ENCODE assay signal across 9 cellular contexts in the genomic region with DNA sequence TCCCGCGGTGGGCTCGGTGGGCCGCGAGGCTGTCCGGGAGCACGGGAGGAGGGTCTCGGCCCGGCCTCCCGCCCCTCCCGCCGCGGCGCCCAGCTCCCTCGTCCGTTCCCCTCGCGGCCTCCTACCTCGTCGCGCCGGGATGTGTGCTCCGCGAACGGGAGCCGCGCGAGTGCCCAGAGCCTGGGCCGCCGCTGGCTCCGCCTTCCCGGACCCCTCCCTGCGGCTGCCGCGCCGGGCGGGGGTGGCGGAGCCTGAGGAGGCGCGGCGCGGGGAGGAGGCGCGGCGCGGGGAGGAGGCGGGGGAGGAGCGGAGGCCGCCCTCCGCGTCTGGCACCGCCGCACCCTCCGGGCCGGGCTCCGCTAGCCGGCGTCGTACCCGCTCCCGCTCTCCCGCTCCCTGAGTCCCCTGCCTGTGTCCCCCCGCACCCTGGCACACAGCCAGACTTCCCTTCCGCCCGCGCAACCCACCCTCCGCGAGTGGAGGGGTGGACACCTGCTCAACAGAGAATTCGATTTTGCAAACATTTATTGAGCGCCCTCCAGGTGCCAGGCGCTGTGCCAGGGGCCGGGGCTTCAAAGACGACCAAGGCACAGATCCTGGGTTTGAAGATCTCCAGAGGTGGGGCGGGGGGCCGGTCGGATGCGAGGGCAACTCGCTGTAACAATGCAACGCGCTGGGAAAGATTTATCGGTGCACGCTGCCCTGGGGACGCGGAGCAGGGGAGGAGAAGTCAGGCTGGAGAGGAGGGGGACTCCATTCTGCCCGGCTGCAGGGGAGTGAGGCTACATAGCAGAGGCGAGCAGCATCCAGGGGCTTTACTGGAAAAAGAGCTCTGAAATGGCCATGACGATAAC. TPM values are rescaled to one million over a fixed set of nuclear protein-coding genes. Genes with fewer than 3 reads are reported as not detected.
A peak's percentile ranks its signal among the peaks of the same experiment; 100 is the strongest.
DNase-seq lines count a peak whose midpoint lies in the region; ATAC-seq, FAIRE-seq and TF ChIP-seq lines count a peak whose summit lies in the region.
"Had no signal": no experiment of that assay in that cellular context is flagged by ENCODE, and none has a peak within 500 bp of the region (broad histone marks: within the 10 kb centered on the region; RNA-seq: fewer than 3 reads in every experiment).

A gene with protein sequence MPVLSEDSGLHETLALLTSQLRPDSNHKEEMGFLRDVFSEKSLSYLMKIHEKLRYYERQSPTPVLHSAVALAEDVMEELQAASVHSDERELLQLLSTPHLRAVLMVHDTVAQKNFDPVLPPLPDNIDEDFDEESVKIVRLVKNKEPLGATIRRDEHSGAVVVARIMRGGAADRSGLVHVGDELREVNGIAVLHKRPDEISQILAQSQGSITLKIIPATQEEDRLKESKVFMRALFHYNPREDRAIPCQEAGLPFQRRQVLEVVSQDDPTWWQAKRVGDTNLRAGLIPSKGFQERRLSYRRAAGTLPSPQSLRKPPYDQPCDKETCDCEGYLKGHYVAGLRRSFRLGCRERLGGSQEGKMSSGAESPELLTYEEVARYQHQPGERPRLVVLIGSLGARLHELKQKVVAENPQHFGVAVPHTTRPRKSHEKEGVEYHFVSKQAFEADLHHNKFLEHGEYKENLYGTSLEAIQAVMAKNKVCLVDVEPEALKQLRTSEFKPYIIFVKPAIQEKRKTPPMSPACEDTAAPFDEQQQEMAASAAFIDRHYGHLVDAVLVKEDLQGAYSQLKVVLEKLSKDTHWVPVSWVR (minus strand): TSS at position 171 of the 854 bp plus-strand sequence. CDS start 1,240 bp downstream, outside the sequence.

- H2BK12ac ChIP-seq in mesenchymal stem cell (ENCODE audit: low read length in 2 of 2): peak within 1 kb of the TSS in 1 of 2 experiments; percentile 73

- H4K91ac ChIP-seq in mesenchymal stem cell (ENCODE audit: low read length): peak within 1 kb of the TSS; percentile 74

- H2BK5ac ChIP-seq in mesenchymal stem cell (ENCODE audit: low read depth, low read length, poor library complexity, severe bottlenecking): no peak within 1 kb of the TSS

- H3K4me3 ChIP-seq in endothelial cell of umbilical vein (replicated peaks in 1 of 3; ENCODE audit: insufficient read depth in 1 of 3, low read depth in 1 of 3, low read length in 3 of 3) (peak within 1 kb of the TSS; percentile 33 to 85 (median 47)), mesenchymal stem cell (ENCODE audit: insufficient read depth in 1 of 2, low read depth in 1 of 2, low read length in 2 of 2) (peak within 1 kb of the TSS; percentile 67 to 81)

- DNase-seq in NCI-H748 (lab: John Stamatoyannopoulos, UW; ENCODE audit: unreplicated experiment) (peak; percentile 77), NCI-H748 treated with DMSO at 0.1 percent for 48 hours (lab: John Stamatoyannopoulos, UW) (no peak), NCI-H460 (ENCODE audit: extremely low read depth, low read depth) (peak; percentile 76), activated T-cell treated with anti-CD3 and anti-CD28 coated beads for 1 hour (ENCODE audit: low read depth) (peak; percentile 34), endothelial cell of umbilical vein (ENCODE audit: low read depth, low spot score) (peak; percentile 66), mesenchymal stem cell (peak; percentile 70)
- DNase-seq in stimulated activated CD8-positive, alpha-beta memory T cell treated with anti-CD3 and anti-CD28 coated beads, Interleukin-12 subunit alpha, Interleukin-12 subunit beta, amount 100 ng/mL, for 4 hours (ENCODE audit: low read depth): peak; percentile 44

- dilution Hi-C loops in endothelial cell of umbilical vein (cut with MboI; ENCODE audit: extremely low pct_ligation_motif_present, low sequenced_read_pairs): no loop called here

- POLR2A ChIA-PET in endothelial cell of umbilical vein (lab: Charles Lee): no interaction called here

- peak within 1 kb of the TSS; percentile 43 for H2AFZ ChIP-seq in endothelial cell of umbilical vein (ENCODE audit: low read depth, low read length)
- peak within 1 kb of the TSS; percentile 29 for H2AFZ ChIP-seq in mesenchymal stem cell (ENCODE audit: low read depth, low read length)

- BruUV-seq in endothelial cell of umbilical vein (replicated peaks; lab: Mats Ljungman, UMichigan): no TSS peak

- H3K4me2 ChIP-seq in endothelial cell of umbilical vein (ENCODE audit: insufficient read depth, low read length) (peak within 1 kb of the TSS; percentile 69), mesenchymal stem cell (ENCODE audit: low read length, poor library complexity, severe bottlenecking) (peak within 1 kb of the TSS; percentile 96)

- intact Hi-C loops in endothelial cell of umbilical vein (cut with micrococcal nuclease): loop anchor here (2.0 kb wide), 1 partner anchor 54 kb away; a partner anchor contains a TSS

- H3K9me3 ChIP-seq in endothelial cell of umbilical vein (replicated peaks; ENCODE audit: control insufficient read depth, insufficient read depth, low read length) (no peaks in the 10 kb centered on the region), mesenchymal stem cell (ENCODE audit: control insufficient read depth, low read length) (no peaks in the 10 kb centered on the region)

- H3K14ac ChIP-seq in mesenchymal stem cell (ENCODE audit: low read length in 2 of 2): peak within 1 kb of the TSS in 1 of 2 experiments; percentile 61

- H3K36me3 ChIP-seq in endothelial cell of umbilical vein (ENCODE audit: control insufficient read depth in 2 of 2, extremely low read depth in 1 of 2, insufficient read depth in 2 of 2, low read length in 2 of 2) (no peaks in the 10 kb centered on the region), mesenchymal stem cell (ENCODE audit: control insufficient read depth in 1 of 2, insufficient read depth in 2 of 2, low read depth in 1 of 2, low read length in 2 of 2) (peaks cover 29 to 34% of the 10 kb centered on the region in 2 experiments)

- H3K79me2 ChIP-seq in endothelial cell of umbilical vein (ENCODE audit: control insufficient read depth, insufficient read depth, low read length): no peaks in the 10 kb centered on the region

- no peak for FAIRE-seq in endothelial cell of umbilical vein (lab: Jason Lieb, UNC)
- FAIRE-seq: G401.6 had no signal

- H3K27me3 ChIP-seq in endothelial cell of umbilical vein (ENCODE audit: control insufficient read depth in 2 of 2, insufficient read depth in 2 of 2, low read length in 2 of 2) (no peaks in the 10 kb centered on the region), mesenchymal stem cell (ENCODE audit: control insufficient read depth in 1 of 2, insufficient read depth in 1 of 2, low read length in 2 of 2) (no peaks in the 10 kb centered on the region)

- peak within 1 kb of the TSS; percentile 49 for H2BK15ac ChIP-seq in mesenchymal stem cell (ENCODE audit: low read depth, poor library complexity, severe bottlenecking)

- CTCF ChIA-PET in endothelial cell of umbilical vein (lab: Charles Lee): interaction anchor here (5.8 kb wide), 1 partner anchor 13 kb away, joined by 28 read pairs; a partner anchor contains a TSS

- peak within 1 kb of the TSS; percentile 7 for H4K8ac ChIP-seq in mesenchymal stem cell (ENCODE audit: low read length)

- H3K4ac ChIP-seq in mesenchymal stem cell (ENCODE audit: low read depth in 1 of 2, low read length in 2 of 2): peak within 1 kb of the TSS in 1 of 2 experiments; percentile 47

- no peak within 1 kb of the TSS for H2AK5ac ChIP-seq in mesenchymal stem cell (ENCODE audit: low read length, severe bottlenecking)

- peak; percentile 69 for TF ChIP-seq POLR2A in endothelial cell of umbilical vein (IDR thresholded peaks at IDR 0.05; ENCODE audit: low read depth, low read length)

- peaks cover 2% of the 10 kb centered on the region for H3K4me1 ChIP-seq in endothelial cell of umbilical vein (ENCODE audit: control insufficient read depth, extremely low read depth, insufficient read depth, low read length)
- H3K4me1 ChIP-seq in mesenchymal stem cell (ENCODE audit: control insufficient read depth, insufficient read depth, low read depth, low read length): peaks cover 14% of the 10 kb centered on the region

- H3K23ac ChIP-seq in mesenchymal stem cell (ENCODE audit: low read length in 2 of 2): peak within 1 kb of the TSS in 1 of 2 experiments; percentile 23

- H3K79me1 ChIP-seq in mesenchymal stem cell (replicated peaks; ENCODE audit: low read length, poor library complexity, severe bottlenecking): peaks cover 3% of the 10 kb centered on the region

- no peak for TF ChIP-seq CTCF in endothelial cell of umbilical vein (IDR thresholded peaks at IDR 0.05; ENCODE audit: extremely low read depth in 1 of 2, insufficient read depth in 1 of 2, low read depth in 1 of 2, low read length in 2 of 2)

- ATAC-seq in HG02588 (IDR thresholded peaks at IDR 0.05; ENCODE audit: unreplicated experiment): no peak

- 5% methylated on average over 43 of the region's 87 CpGs for WGBS in mesenchymal stem cell

- H2BK120ac ChIP-seq in mesenchymal stem cell (ENCODE audit: low read depth, low read length): peak within 1 kb of the TSS; percentile 11

- no peaks in the 10 kb centered on the region for H3K9me1 ChIP-seq in endothelial cell of umbilical vein (replicated peaks; ENCODE audit: control insufficient read depth, extremely low read depth, insufficient read depth, low read length)

- no peak within 1 kb of the TSS for H3K27ac ChIP-seq in endothelial cell of umbilical vein (ENCODE audit: insufficient read depth, low read depth, low read length)
- H3K27ac ChIP-seq in mesenchymal stem cell (ENCODE audit: low read length, poor library complexity, severe bottlenecking): no peak within 1 kb of the TSS

- H4K20me1 ChIP-seq in endothelial cell of umbilical vein (replicated peaks; ENCODE audit: control insufficient read depth, extremely low read depth, insufficient read depth, low read length): no peaks in the 10 kb centered on the region

- H3K9ac ChIP-seq in endothelial cell of umbilical vein (replicated peaks; ENCODE audit: extremely low read depth, insufficient read depth, low read length) (peak within 1 kb of the TSS; percentile 46), mesenchymal stem cell (ENCODE audit: low read length) (peak within 1 kb of the TSS; percentile 78)

- H3K18ac ChIP-seq in mesenchymal stem cell (ENCODE audit: low read depth in 1 of 2, low read length in 2 of 2): peak within 1 kb of the TSS; percentile 87 to 91

TF ChIP-seq in endothelial cell of umbilical vein, 7 proteins besides CTCF, POLR2A, EP300 and RAD21 (continues in another document):
- no peak for TF ChIP-seq GATA2 (IDR thresholded peaks at IDR 0.05; ENCODE audit: insufficient read depth, insufficient read length, low read depth, low read length)

RNA-seq across cellular contexts. Expression of the gene that starts here (rescaled TPM):
- 9.6 and 13.4 TPM in 2 replicates for total RNA-seq in NCI-H460 (2014; rRNA removed; shearing (Covaris generic))
- polyA plus RNA-seq in NCI-H460 (2014; cell fraction: nucleus; rRNA removed): 72.9 and 82.6 TPM in 2 replicates
- total RNA-seq in endothelial cell of umbilical vein: 10.8 and 11.3 TPM in 2 replicates
- polyA plus RNA-seq in endothelial cell of umbilical vein: 5.4 and 6.1 TPM in 2 replicates
- polyA plus RNA-seq in endothelial cell of umbilical vein (2011; cell fraction: cytosol; rRNA removed): 3.0 and 4.9 TPM in 2 replicates
- polyA plus RNA-seq in endothelial cell of umbilical vein (2011; cell fraction: nucleus; rRNA removed): 54.8 and 65.0 TPM in 2 replicates
- 7.3 and 8.6 TPM in 2 replicates for polyA plus RNA-seq in endothelial cell of umbilical vein (2012)
- polyA minus RNA-seq in endothelial cell of umbilical vein: 8.8 and 12.2 TPM in 2 replicates
- polyA minus RNA-seq in endothelial cell of umbilical vein (2011; cell fraction: cytosol; rRNA and poly(A)+ RNA removed): 4.1 TPM
- 14.7 and 19.7 TPM in 2 replicates for polyA minus RNA-seq in endothelial cell of umbilical vein (2011; cell fraction: nucleus; rRNA and poly(A)+ RNA removed)
- polyA plus RNA-seq in mesenchymal stem cell (2013, experiment 1 of 2): 3.1 TPM
- polyA plus RNA-seq in mesenchymal stem cell (2013, experiment 2 of 2): 3.2 TPM
